ENCODE assay signal across 29 cellular contexts in genomic region chrX:135528274-135528673, GRCh38.
"Had no signal": no experiment of that assay in that cellular context is flagged by ENCODE, and none has a peak within 500 bp of the region (broad histone marks: within the 10 kb centered on the region; RNA-seq: fewer than 3 reads in every experiment).

No MANE protein-coding gene starts in this region.

- H3K4me3 ChIP-seq: adrenal gland, body of pancreas, coronary artery, dorsolateral prefrontal cortex, heart left ventricle, left ventricle myocardium inferior, lung, right atrium auricular region, stomach, thyroid gland, upper lobe of right lung had no signal

- H3K27me3 ChIP-seq: adrenal gland, body of pancreas, right atrium auricular region, stomach, thyroid gland, upper lobe of right lung had no signal

- DNase-seq: activated CD4-positive, alpha-beta T cell treated with anti-CD3 and anti-CD28 coated beads for 4 hours; activated CD4-positive, alpha-beta T cell treated with anti-CD3 and anti-CD28 coated beads, Interleukin-2, amount 50 U/mL, for 48 hours; activated CD8-positive, alpha-beta memory T cell treated with anti-CD3 and anti-CD28 coated beads for 24 hours; activated effector memory CD4-positive, alpha-beta T cell treated with anti-CD3 and anti-CD28 coated beads, Interleukin-2, amount 50 U/mL, for 16 hours; activated naive CD4-positive, alpha-beta T cell treated with anti-CD3 and anti-CD28 coated beads for 36 hours; activated naive CD8-positive, alpha-beta T cell treated with anti-CD3 and anti-CD28 coated beads for 36 hours; activated T-cell treated with anti-CD3 and anti-CD28 coated beads, Interleukin-2, amount 50 U/mL, for 1 hour; adrenal gland; aorta; body of pancreas; dorsolateral prefrontal cortex; foreskin fibroblast; heart left ventricle; kidney glomerular epithelial cell; left ventricle myocardium inferior; naive B cell; nucleus accumbens; stimulated activated CD4-positive, alpha-beta T cell treated with anti-CD3 and anti-CD28 coated beads, Interleukin-15, amount 100 ng/mL, for 24 hours; stimulated activated CD4-positive, alpha-beta T cell treated with anti-CD3 and anti-CD28 coated beads, Interleukin-2, amount 100 ng/mL, for 24 hours; stimulated activated naive B cell treated with anti-CD40 and anti-IgM and Interleukin-4, amounts not matched to agents 10 μg/mL and 1 μg/mL and 100 μg/mL, for 72 hours; stomach; T-helper 2 cell; thyroid gland; upper lobe of right lung had no signal

- H2AFZ ChIP-seq: parathyroid adenoma had no signal

- H3K4me1 ChIP-seq: adrenal gland, body of pancreas, left ventricle myocardium inferior, parathyroid adenoma, stomach, thyroid gland, upper lobe of right lung had no signal

- H3K9me3 ChIP-seq: adrenal gland, body of pancreas, heart left ventricle, left ventricle myocardium inferior, right atrium auricular region, stomach, thyroid gland, upper lobe of right lung had no signal

- H3K36me3 ChIP-seq: adrenal gland, heart left ventricle, left ventricle myocardium inferior, right atrium auricular region, stomach, thyroid gland, upper lobe of right lung had no signal

- H3K79me2 ChIP-seq: parathyroid adenoma had no signal

- H3K27ac ChIP-seq: adrenal gland, body of pancreas, coronary artery, dorsolateral prefrontal cortex, heart left ventricle, left ventricle myocardium inferior, parathyroid adenoma, stomach, thyroid gland, upper lobe of right lung had no signal

- ATAC-seq: body of pancreas; esophagus mucosa; heart left ventricle; stimulated activated naive B cell treated with anti-CD40 and anti-IgM and Interleukin-4, amounts not matched to agents 10 μg/mL and 1 μg/mL and 100 μg/mL, for 72 hours; upper lobe of right lung had no signal
